ENCODE assay signal across 8 cellular contexts in genomic region chr2:201260302-201260800, GRCh38. TPM values are rescaled to one million over a fixed set of nuclear protein-coding genes. Genes with fewer than 3 reads are reported as not detected.
DNase-seq lines count a peak whose midpoint lies in the region; ATAC-seq and TF ChIP-seq lines count a peak whose summit lies in the region.

Gene CASP8 (plus strand): TSS chr2:201260536. CDS start chr2:201266487, 5,951 bp downstream.

- H3K36me3 ChIP-seq in neutrophil = no peaks in the 10 kb centered on the region

- TF ChIP-seq POLR2A in erythroblast (IDR thresholded peaks at IDR 0.05; ENCODE audit: low read length) = peak; percentile 69

- H3K27ac ChIP-seq in neutrophil = peak within 1 kb of the TSS; percentile 96

- peak; percentile 35 for ATAC-seq in GM18909 (IDR thresholded peaks at IDR 0.05; ENCODE audit: poor library complexity, unreplicated experiment)
- peak; percentile 61 for ATAC-seq in activated CD8-positive, alpha-beta T cell treated with anti-CD3 and anti-CD28 coated beads for 36 hours
- no peak for ATAC-seq in HG03108 (IDR thresholded peaks at IDR 0.05; ENCODE audit: unreplicated experiment)

- POLR2A ChIA-PET in activated CD8-positive, alpha-beta T cell treated with anti-CD3 and anti-CD28 coated beads for 36 hours (lab: Charles Lee) = interaction anchor here (0.9 to 6.0 kb wide), 19 partner anchors 9 to 397 kb away, joined by 3 to 46 read pairs (median 4); partner anchors contain the start of genes CASP10, NIF3L1 and PPIL3

- peak; percentile 89 for DNase-seq in NAMALWA (ENCODE audit: low spot score)
- peak; percentile 83 for DNase-seq in activated CD8-positive, alpha-beta T cell treated with anti-CD3 and anti-CD28 coated beads for 36 hours
- peak; percentile 63 to 67 for DNase-seq in erythroblast (lab: John Stamatoyannopoulos, UW)
- no peak for DNase-seq in HuH-7 (ENCODE audit: low spot score)
- no peak for DNase-seq in SK-N-DZ (ENCODE audit: low spot score)

- peaks cover 77% of the 10 kb centered on the region for H3K4me1 Mint-ChIP-seq in activated CD8-positive, alpha-beta T cell treated with anti-CD3 and anti-CD28 coated beads for 36 hours (ENCODE audit: low read depth)

- H3K9me3 Mint-ChIP-seq in activated CD8-positive, alpha-beta T cell treated with anti-CD3 and anti-CD28 coated beads for 36 hours = no peaks in the 10 kb centered on the region

- peak within 1 kb of the TSS; percentile 92 for H3K4me3 Mint-ChIP-seq in activated CD8-positive, alpha-beta T cell treated with anti-CD3 and anti-CD28 coated beads for 36 hours

- H3K36me3 Mint-ChIP-seq in activated CD8-positive, alpha-beta T cell treated with anti-CD3 and anti-CD28 coated beads for 36 hours (ENCODE audit: low read depth) = peaks cover 23% of the 10 kb centered on the region

- H3K4me1 ChIP-seq in neutrophil (ENCODE audit: control insufficient read depth in 1 of 2, insufficient read depth in 1 of 2, low read depth in 1 of 2, low read length in 1 of 2) = peaks cover 72 to 88% of the 10 kb centered on the region in 2 experiments

- no peaks in the 10 kb centered on the region for H3K27me3 ChIP-seq in neutrophil

- CTCF ChIA-PET in activated CD8-positive, alpha-beta T cell treated with anti-CD3 and anti-CD28 coated beads for 36 hours (lab: Charles Lee) = interaction anchor here (0.6 to 9.5 kb wide), 9 partner anchors 9 to 142 kb away, joined by 3 to 91 read pairs (median 4); partner anchors contain the start of gene CASP10

- peak within 1 kb of the TSS; percentile 82 to 92 for H3K4me3 ChIP-seq in neutrophil (ENCODE audit: low read depth in 1 of 2, low read length in 1 of 2)

- intact Hi-C loops in activated CD8-positive, alpha-beta T cell treated with anti-CD3 and anti-CD28 coated beads for 36 hours (cut with micrococcal nuclease) = loop anchor here (5.0 kb wide), 1 partner anchor 102 kb away; no protein-coding TSS in a partner anchor

- TF ChIP-seq CTCF in activated CD8-positive, alpha-beta T cell treated with anti-CD3 and anti-CD28 coated beads for 36 hours (IDR thresholded peaks at IDR 0.05) = no peak
- TF ChIP-seq CTCF in neutrophil (IDR thresholded peaks at IDR 0.05) = peak; percentile 23

- H3K27me3 Mint-ChIP-seq in activated CD8-positive, alpha-beta T cell treated with anti-CD3 and anti-CD28 coated beads for 36 hours = no peaks in the 10 kb centered on the region

- H3K9me3 ChIP-seq in neutrophil = no peaks in the 10 kb centered on the region

- peak within 1 kb of the TSS; percentile 100 for H3K27ac Mint-ChIP-seq in activated CD8-positive, alpha-beta T cell treated with anti-CD3 and anti-CD28 coated beads for 36 hours

RNA-seq across cellular contexts. Expression of gene CASP8, which starts in this region (rescaled TPM):
- total RNA-seq in activated CD8-positive, alpha-beta T cell treated with anti-CD3 and anti-CD28 coated beads for 36 hours = 10 to 100 TPM; 35.2 to 38.4 TPM
- 0.23 TPM in 1 of 2 replicates, not detected in the other for polyA plus RNA-seq in SK-N-DZ (2014; cell fraction: cytosol; rRNA removed)
- polyA plus RNA-seq in SK-N-DZ (2014; cell fraction: nucleus; rRNA removed) = 0.65 TPM in 1 of 2 replicates, not detected in the other

Comparison
In these comparisons a context has a peak if more than half of its experiments do, and no peak if none do; other contexts are left out.
1. DNase-seq: peak in NAMALWA (single experiment), activated CD8-positive, alpha-beta T cell treated with anti-CD3 and anti-CD28 coated beads for 36 hours (single experiment) and erythroblast (2 of 2); none in HuH-7 (single experiment) and SK-N-DZ (single experiment).